In the genomic region with DNA sequence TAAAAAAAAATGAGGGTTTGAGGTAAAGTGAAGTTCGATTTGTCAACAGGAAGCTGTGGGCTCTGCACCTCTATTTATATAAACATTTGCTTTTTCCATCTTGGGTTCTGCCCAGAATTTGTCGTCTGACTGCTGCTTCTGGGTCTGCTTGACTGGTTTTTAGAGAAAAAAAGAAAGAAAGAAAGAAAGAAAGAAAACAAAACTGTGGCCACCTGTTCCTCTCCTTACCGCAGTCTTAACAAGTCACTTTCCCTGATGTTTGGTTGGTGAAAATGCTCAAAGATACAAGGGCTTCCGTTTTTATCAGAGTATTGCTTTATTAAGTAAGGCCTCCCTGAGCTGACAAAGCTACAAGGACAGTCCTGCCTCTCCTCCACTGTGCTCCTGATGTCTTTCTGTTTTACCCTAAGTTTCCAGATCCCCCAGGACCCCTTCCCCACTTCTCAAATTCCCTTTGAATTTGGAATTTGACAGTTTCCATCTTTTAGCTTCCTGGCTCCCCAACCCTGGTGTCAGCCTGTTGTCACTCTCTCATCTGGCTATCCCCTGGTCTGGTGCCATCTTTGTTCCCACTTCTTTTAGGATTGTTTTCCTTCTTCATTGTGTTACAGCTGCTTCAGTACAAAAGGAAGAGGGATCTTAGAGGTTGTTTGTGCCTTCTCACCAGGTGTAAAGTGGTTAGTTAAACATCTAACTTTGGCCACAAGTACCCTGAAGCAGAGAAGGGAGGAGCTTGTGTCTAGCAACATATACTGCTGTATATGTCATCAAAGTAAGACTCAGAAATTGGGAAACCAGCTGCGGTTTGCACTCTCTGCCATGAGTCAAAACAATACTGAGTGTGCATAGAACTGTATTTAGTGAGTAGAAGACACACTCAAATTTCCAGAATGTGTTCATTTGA, we compare ENCODE assay signal across 9 cellular contexts. TPM values are rescaled to one million over a fixed set of nuclear protein-coding genes. Genes with fewer than 3 reads are reported as not detected.
DNase-seq lines count a peak whose midpoint lies in the region; ATAC-seq and TF ChIP-seq lines count a peak whose summit lies in the region.
"Had no signal": no experiment of that assay in that cellular context is flagged by ENCODE, and none has a peak within 500 bp of the region (broad histone marks: within the 10 kb centered on the region; RNA-seq: fewer than 3 reads in every experiment).

No MANE protein-coding gene starts in this region.

- H3K36me3 Mint-ChIP-seq in activated T-helper 1 cell treated with anti-CD3 and anti-CD28 coated beads, Interleukin-12 subunit alpha, Interleukin-12 subunit beta, Interleukin-2, Interleukin-4 antibody, amounts not matched to agents 30 ng/mL and 10 ng/mL and 1 ng/mL, durations not matched to agents 14 hours and 24 hours and 36 hours (ENCODE audit: low read depth) = peaks cover 3% of the 10 kb centered on the region

- DNase-seq in DND-41 = peak; percentile 56
- DNase-seq in activated T-helper 1 cell treated with anti-CD3 and anti-CD28 coated beads, Interleukin-12 subunit alpha, Interleukin-12 subunit beta, Interleukin-2, Interleukin-4 antibody, amounts not matched to agents 30 ng/mL and 10 ng/mL and 1 ng/mL, durations not matched to agents 14 hours and 24 hours and 36 hours (ENCODE audit: low spot score) = peak; percentile 60
- DNase-seq in stimulated activated CD4-positive, alpha-beta T cell treated with anti-CD3 and anti-CD28 coated beads, Interleukin-4, amount 100 ng/mL, for 4 hours = peak; percentile 14 to 60
- no peak for DNase-seq in islet precursor cell
- no peak for DNase-seq in NCI-H1436 (lab: John Stamatoyannopoulos, UW)
- no peak for DNase-seq in upper lobe of right lung

- H3K4me1 ChIP-seq in DND-41 (ENCODE audit: insufficient read depth, low read length) (peaks cover 22% of the 10 kb centered on the region), HUES48 (ENCODE audit: control insufficient read depth, insufficient read depth, low read length) (peaks cover 13% of the 10 kb centered on the region), upper lobe of right lung (no peaks in the 10 kb centered on the region)

- ATAC-seq in DND-41 (ENCODE audit: insufficient read depth, low read depth) (peak; percentile 94), GM21515 (IDR thresholded peaks at IDR 0.05; ENCODE audit: unreplicated experiment) (peak; percentile 61), upper lobe of right lung (no peak)

- no peaks in the 10 kb centered on the region for H3K9me3 ChIP-seq in DND-41 (ENCODE audit: insufficient read depth, low read length, severe bottlenecking)
- no peaks in the 10 kb centered on the region for H3K9me3 ChIP-seq in HUES48 (ENCODE audit: control insufficient read depth, insufficient read depth, low read length)
- no peaks in the 10 kb centered on the region for H3K9me3 ChIP-seq in upper lobe of right lung

- no peak for TF ChIP-seq CTCF in DND-41 (IDR thresholded peaks at IDR 0.05; ENCODE audit: borderline replicate concordance, extremely low read depth, low read length, poor library complexity, severe bottlenecking)
- no peak for TF ChIP-seq CTCF in upper lobe of right lung (IDR thresholded peaks at IDR 0.05)

- H3K4me2 ChIP-seq in DND-41 (ENCODE audit: insufficient read depth, low read length) = peak overlapping the region; percentile 47

- no peaks in the 10 kb centered on the region for H4K20me1 ChIP-seq in DND-41 (ENCODE audit: insufficient read depth, low read length)

- peaks cover 7% of the 10 kb centered on the region for H3K9me3 Mint-ChIP-seq in activated T-helper 1 cell treated with anti-CD3 and anti-CD28 coated beads, Interleukin-12 subunit alpha, Interleukin-12 subunit beta, Interleukin-2, Interleukin-4 antibody, amounts not matched to agents 30 ng/mL and 10 ng/mL and 1 ng/mL, durations not matched to agents 14 hours and 24 hours and 36 hours
- H3K9me3 Mint-ChIP-seq: dendritic cell treated with granulocyte-macrophage colony-stimulating factor and Interleukin-4, amounts not matched to agents 40 ng/mL and 50 ng/mL, for 4 days had no signal

- peak overlapping the region; percentile 59 for H3K4me3 Mint-ChIP-seq in activated T-helper 1 cell treated with anti-CD3 and anti-CD28 coated beads, Interleukin-12 subunit alpha, Interleukin-12 subunit beta, Interleukin-2, Interleukin-4 antibody, amounts not matched to agents 30 ng/mL and 10 ng/mL and 1 ng/mL, durations not matched to agents 14 hours and 24 hours and 36 hours
- H3K4me3 Mint-ChIP-seq: dendritic cell treated with granulocyte-macrophage colony-stimulating factor and Interleukin-4, amounts not matched to agents 40 ng/mL and 50 ng/mL, for 4 days had no signal

- H3K9ac ChIP-seq in DND-41 (ENCODE audit: low read depth, low read length) = 0 out of 2 replicates have a peak overlapping the region, but pooled peaks have one; percentile 16
- no peak overlapping the region for H3K9ac ChIP-seq in HUES48 (ENCODE audit: low read depth, low read length)

- peak overlapping the region; percentile 33 for H3K27ac Mint-ChIP-seq in activated T-helper 1 cell treated with anti-CD3 and anti-CD28 coated beads, Interleukin-12 subunit alpha, Interleukin-12 subunit beta, Interleukin-2, Interleukin-4 antibody, amounts not matched to agents 30 ng/mL and 10 ng/mL and 1 ng/mL, durations not matched to agents 14 hours and 24 hours and 36 hours
- H3K27ac Mint-ChIP-seq: dendritic cell treated with granulocyte-macrophage colony-stimulating factor and Interleukin-4, amounts not matched to agents 40 ng/mL and 50 ng/mL, for 4 days had no signal

- H3K36me3 ChIP-seq in DND-41 (ENCODE audit: insufficient read depth, low read length) (no peaks in the 10 kb centered on the region), HUES48 (ENCODE audit: control insufficient read depth, insufficient read depth, low read length) (no peaks in the 10 kb centered on the region), upper lobe of right lung (no peaks in the 10 kb centered on the region)

- H3K4me3 ChIP-seq in DND-41 (ENCODE audit: low read depth in 1 of 2, low read length in 2 of 2) = no peak overlapping the region; a peak in 1 of 4 replicates
- no peak overlapping the region for H3K4me3 ChIP-seq in HUES48 (ENCODE audit: low read depth, low read length)
- H3K4me3 ChIP-seq in upper lobe of right lung = no peak overlapping the region

- peak overlapping the region; percentile 81 for H3K27ac ChIP-seq in DND-41 (ENCODE audit: low read length)
- H3K27ac ChIP-seq in HUES48 (ENCODE audit: low read depth, low read length) = peak overlapping the region; percentile 52
- H3K27ac ChIP-seq in upper lobe of right lung = no peak overlapping the region

- peaks cover 42% of the 10 kb centered on the region for H3K4me1 Mint-ChIP-seq in activated T-helper 1 cell treated with anti-CD3 and anti-CD28 coated beads, Interleukin-12 subunit alpha, Interleukin-12 subunit beta, Interleukin-2, Interleukin-4 antibody, amounts not matched to agents 30 ng/mL and 10 ng/mL and 1 ng/mL, durations not matched to agents 14 hours and 24 hours and 36 hours (ENCODE audit: low read depth)

- H3K27me3 ChIP-seq in DND-41 (ENCODE audit: insufficient read depth, low read length, poor library complexity) = peaks cover 4% of the 10 kb centered on the region
- no peaks in the 10 kb centered on the region for H3K27me3 ChIP-seq in HUES48 (ENCODE audit: control insufficient read depth, insufficient read depth, low read length)
- no peaks in the 10 kb centered on the region for H3K27me3 ChIP-seq in upper lobe of right lung

- peaks cover 34% of the 10 kb centered on the region for H3K27me3 Mint-ChIP-seq in activated T-helper 1 cell treated with anti-CD3 and anti-CD28 coated beads, Interleukin-12 subunit alpha, Interleukin-12 subunit beta, Interleukin-2, Interleukin-4 antibody, amounts not matched to agents 30 ng/mL and 10 ng/mL and 1 ng/mL, durations not matched to agents 14 hours and 24 hours and 36 hours (ENCODE audit: insufficient read depth)

- peak overlapping the region; percentile 57 for H2AFZ ChIP-seq in DND-41 (ENCODE audit: low read depth, low read length)

- H3K79me2 ChIP-seq in DND-41 (ENCODE audit: insufficient read depth, low read length) = no peaks in the 10 kb centered on the region

- intact Hi-C loops in activated T-helper 1 cell treated with anti-CD3 and anti-CD28 coated beads, Interleukin-12 subunit alpha, Interleukin-12 subunit beta, Interleukin-2, Interleukin-4 antibody, amounts not matched to agents 30 ng/mL and 10 ng/mL and 1 ng/mL, durations not matched to agents 14 hours and 24 hours and 36 hours (cut with micrococcal nuclease) = no loop called here
- intact Hi-C loops in upper lobe of right lung (cut with DNase I) = no loop called here

RNA-seq across cellular contexts. Expression of a gene that starts 18.0 kb away (rescaled TPM):
- total RNA-seq in activated T-helper 1 cell treated with anti-CD3 and anti-CD28 coated beads, Interleukin-12 subunit alpha, Interleukin-12 subunit beta, Interleukin-2, Interleukin-4 antibody, amounts not matched to agents 30 ng/mL and 10 ng/mL and 1 ng/mL, durations not matched to agents 14 hours and 24 hours and 36 hours = not detected in 2 replicates
- 2.8 TPM for total RNA-seq in upper lobe of right lung

RNA-seq across cellular contexts. Expression of a gene that starts 31.9 kb away (rescaled TPM):
- not detected in 2 replicates for total RNA-seq in activated T-helper 1 cell treated with anti-CD3 and anti-CD28 coated beads, Interleukin-12 subunit alpha, Interleukin-12 subunit beta, Interleukin-2, Interleukin-4 antibody, amounts not matched to agents 30 ng/mL and 10 ng/mL and 1 ng/mL, durations not matched to agents 14 hours and 24 hours and 36 hours
- total RNA-seq in upper lobe of right lung = 0.75 TPM

RNA-seq across cellular contexts. Expression of a gene that starts 53.2 kb away (rescaled TPM):
- total RNA-seq in activated T-helper 1 cell treated with anti-CD3 and anti-CD28 coated beads, Interleukin-12 subunit alpha, Interleukin-12 subunit beta, Interleukin-2, Interleukin-4 antibody, amounts not matched to agents 30 ng/mL and 10 ng/mL and 1 ng/mL, durations not matched to agents 14 hours and 24 hours and 36 hours = 0.47 and 0.52 TPM in 2 replicates
- 32.0 TPM for total RNA-seq in upper lobe of right lung

Comparison
In these comparisons a context has a peak if more than half of its experiments do, and no peak if none do; other contexts are left out.
1. DNase-seq: peak in DND-41 (single experiment), activated T-helper 1 cell treated with anti-CD3 and anti-CD28 coated beads, Interleukin-12 subunit alpha, Interleukin-12 subunit beta, Interleukin-2, Interleukin-4 antibody, amounts not matched to agents 30 ng/mL and 10 ng/mL and 1 ng/mL, durations not matched to agents 14 hours and 24 hours and 36 hours (single experiment) and stimulated activated CD4-positive, alpha-beta T cell treated with anti-CD3 and anti-CD28 coated beads, Interleukin-4, amount 100 ng/mL, for 4 hours (2 of 2); none in islet precursor cell (single experiment), NCI-H1436 (single experiment) and upper lobe of right lung (single experiment).
2. RNA of a gene that starts 53.2 kb away (total RNA-seq): 32.0 TPM in upper lobe of right lung (single experiment); 0.47 to 0.52 TPM in activated T-helper 1 cell treated with anti-CD3 and anti-CD28 coated beads, Interleukin-12 subunit alpha, Interleukin-12 subunit beta, Interleukin-2, Interleukin-4 antibody, amounts not matched to agents 30 ng/mL and 10 ng/mL and 1 ng/mL, durations not matched to agents 14 hours and 24 hours and 36 hours; every median in the first group is over 10 times any median in the second.